ENCODE assay signal across 24 cellular contexts in the genomic region with DNA sequence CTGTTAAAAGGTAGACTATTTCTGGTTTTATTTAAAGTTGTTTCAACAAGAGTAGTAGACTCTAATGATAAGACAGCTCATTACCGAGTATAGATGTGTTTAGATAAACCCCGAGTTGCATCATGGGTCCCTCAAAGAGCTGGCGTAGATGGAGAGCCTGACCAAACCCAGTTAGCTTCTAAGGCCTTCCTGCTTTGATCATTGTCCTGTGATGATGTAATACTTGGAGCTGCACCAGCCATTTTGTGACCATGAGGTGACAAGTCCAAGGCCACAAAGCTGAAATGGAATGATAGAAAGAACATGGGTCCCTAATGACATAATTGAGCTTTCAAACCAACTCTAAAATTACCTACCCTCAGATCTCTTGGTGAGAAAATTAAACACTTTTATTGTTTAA.
DNase-seq lines count a peak whose midpoint lies in the region; ATAC-seq, FAIRE-seq and TF ChIP-seq lines count a peak whose summit lies in the region.
"Had no signal": no experiment of that assay in that cellular context is flagged by ENCODE, and none has a peak within 500 bp of the region (broad histone marks: within the 10 kb centered on the region; RNA-seq: fewer than 3 reads in every experiment).

No MANE protein-coding gene starts in this region.

- H2BK5ac ChIP-seq in IMR-90 (ENCODE audit: low read depth, low read length, poor library complexity, severe bottlenecking): no peak overlapping the region

- no peak overlapping the region for H3K56ac ChIP-seq in IMR-90 (ENCODE audit: extremely low read depth, insufficient read depth, low read length)

- no peak for TF ChIP-seq EP300 in K562 (IDR thresholded peaks at IDR 0.05; ENCODE audit: low read length)

- no peak overlapping the region for H2AK5ac ChIP-seq in IMR-90 (ENCODE audit: low read depth, low read length)

- no peak overlapping the region for H2BK15ac ChIP-seq in IMR-90 (ENCODE audit: low read depth, low read length)

- FAIRE-seq in K562 (lab: Jason Lieb, UNC): no peak
- FAIRE-seq: A549, GM12891 had no signal

- H2BK120ac ChIP-seq in IMR-90 (ENCODE audit: low read depth, low read length): no peak overlapping the region

- H3K4ac ChIP-seq in IMR-90 (ENCODE audit: low read depth, low read length): no peak overlapping the region

- H3K9me1 ChIP-seq in IMR-90 (ENCODE audit: insufficient read depth, low read length) (no peaks in the 10 kb centered on the region), K562 (ENCODE audit: control insufficient read depth, insufficient read depth, low read length) (no peaks in the 10 kb centered on the region)

- CTCF ChIA-PET in IMR-90 (lab: Yijun Ruan, JAX) (interaction anchor here (1.3 kb wide), 1 partner anchor 16 kb away, joined by 3 read pairs; no protein-coding TSS in a partner anchor), K562 (lab: Yijun Ruan, JAX; ENCODE audit: low intra/inter-chr PET ratio) (no interaction called here)

- dilution Hi-C loops in IMR-90 (cut with HindIII; ENCODE audit: low sequenced_read_pairs, unreplicated experiment): no loop called here

- POLR2A ChIA-PET in IMR-90 (lab: Charles Lee; ENCODE audit: unreplicated experiment) (no interaction called here), K562 (lab: Yijun Ruan, JAX) (no interaction called here)

- H2AFZ ChIP-seq in IMR-90 (replicated peaks; ENCODE audit: low read length, poor library complexity) (no peak overlapping the region), K562 (ENCODE audit: low read depth, low read length) (no peak overlapping the region)

- H3K4me3 ChIP-seq in IMR-90 (ENCODE audit: insufficient read depth, low read depth, low read length) (no peak overlapping the region), K562 (no peak overlapping the region), liver (ENCODE audit: low read depth in 1 of 3, low read length in 3 of 3) (no peak overlapping the region)
- H3K4me3 ChIP-seq: A549; BLaER1 treated with 17β-estradiol and CSF1 and Interleukin-3, amounts not matched to agents 10 nM and 100 nM had no signal

- H3K27me3 ChIP-seq in IMR-90 (ENCODE audit: control insufficient read depth, insufficient read depth, low read length) (no peaks in the 10 kb centered on the region), K562 (ENCODE audit: control insufficient read depth in 2 of 2, insufficient read depth in 2 of 2, low read length in 2 of 2) (no peaks in the 10 kb centered on the region), liver (ENCODE audit: control insufficient read depth in 4 of 4, insufficient read depth in 4 of 4, low read length in 3 of 4) (no peaks in the 10 kb centered on the region)
- H3K27me3 ChIP-seq: BLaER1 treated with 17β-estradiol and CSF1 and Interleukin-3, amounts not matched to agents 10 nM and 100 nM had no signal

- H4K20me1 ChIP-seq in IMR-90 (ENCODE audit: insufficient read depth, low read length) (no peaks in the 10 kb centered on the region), K562 (replicated peaks; ENCODE audit: control insufficient read depth, insufficient read depth, low read length) (no peaks in the 10 kb centered on the region)
- H4K20me1 ChIP-seq: BLaER1 treated with 17β-estradiol and CSF1 and Interleukin-3, amounts not matched to agents 10 nM and 100 nM had no signal

- in situ Hi-C loops in IMR-90 (cut with MboI; ENCODE audit: low sequenced_read_pairs): no loop called here
- in situ Hi-C loops in K562 (cut with MboI): no loop called here

- no peak overlapping the region for H2AK9ac ChIP-seq in IMR-90 (replicated peaks; ENCODE audit: low read depth, low read length, poor library complexity)

- H2BK20ac ChIP-seq in IMR-90 (ENCODE audit: low read depth, low read length): no peak overlapping the region

- H3K23ac ChIP-seq in IMR-90 (ENCODE audit: low read depth, low read length): no peak overlapping the region

- ATAC-seq in IMR-90 (ENCODE audit: low read depth) (no peak), K562 (no peak; the same call in 2 of the 3 replicates), left lobe of liver (peak; percentile 65), GM18867 (IDR thresholded peaks at IDR 0.05; ENCODE audit: unreplicated experiment) (no peak)
- no peak for ATAC-seq in stimulated activated naive CD8-positive, alpha-beta T cell treated with anti-CD3 and anti-CD28 coated beads, Interleukin-15, Interleukin-2, amounts not matched to agents 100 U/mL and 50 U/mL, for 24 hours
- ATAC-seq: A549 had no signal

- H3K9ac ChIP-seq in IMR-90 (ENCODE audit: low read depth, low read length) (no peak overlapping the region), K562 (ENCODE audit: insufficient read depth in 1 of 2, low read depth in 2 of 2, low read length in 2 of 2) (no peak overlapping the region), liver (ENCODE audit: low read depth in 1 of 2, low read length in 2 of 2) (no peak overlapping the region)
- H3K9ac ChIP-seq: BLaER1 treated with 17β-estradiol and CSF1 and Interleukin-3, amounts not matched to agents 10 nM and 100 nM had no signal

- 80% methylated on average over 1 of the region's 3 CpGs; no CpG with 5 or more reads in 1 of the 2 experiments for WGBS in IMR-90 (ENCODE audit: extremely low coverage in 2 of 2, insufficient read length in 1 of 2), 2 experiments
- WGBS in K562 (ENCODE audit: insufficient coverage, low coverage, missing lambda C conversion rate): 25% methylated on average over 3 of the region's 3 CpGs
- 39% methylated on average over 3 of the region's 3 CpGs for WGBS in liver

- no peak for TF ChIP-seq CTCF in IMR-90 (conservative IDR thresholded peaks at IDR 0.05; ENCODE audit: low read depth, low read length)
- no peak for TF ChIP-seq CTCF in K562 (IDR thresholded peaks at IDR 0.05 in 2 of 3, conservative IDR thresholded peaks at IDR 0.05 in 1 of 3; ENCODE audit: insufficient read depth in 2 of 3, low read depth in 1 of 3, low read length in 3 of 3)
- no peak for TF ChIP-seq CTCF in liver (IDR thresholded peaks at IDR 0.05; ENCODE audit: low read depth, low read length, missing input control)

- H3K18ac ChIP-seq in IMR-90 (ENCODE audit: low read depth, low read length): no peak overlapping the region

- TF ChIP-seq POLR2A in IMR-90 (IDR thresholded peaks at IDR 0.05; ENCODE audit: low read depth, low read length): no peak
- no peak for TF ChIP-seq POLR2A in K562 (conservative IDR thresholded peaks at IDR 0.05)

- no TSS peak for BruUV-seq in IMR-90 (replicated peaks; lab: Mats Ljungman, UMichigan)
- BruUV-seq in K562 (replicated peaks; lab: Mats Ljungman, UMichigan): no TSS peak

- H4K91ac ChIP-seq in IMR-90 (ENCODE audit: insufficient read depth, low read depth, low read length): no peak overlapping the region

- H4K5ac ChIP-seq in IMR-90 (ENCODE audit: low read depth, low read length): no peak overlapping the region

- H3K4me1 ChIP-seq in IMR-90 (ENCODE audit: control insufficient read depth, insufficient read depth, low read length): no peaks in the 10 kb centered on the region
- no peaks in the 10 kb centered on the region; a peak in 1 of 5 replicates for H3K4me1 ChIP-seq in K562 (replicated peaks in 1 of 2; ENCODE audit: control insufficient read depth in 2 of 2, insufficient read depth in 2 of 2, low read length in 2 of 2)
- H3K4me1 ChIP-seq in liver (ENCODE audit: control insufficient read depth in 4 of 4, insufficient read depth in 4 of 4, low read length in 3 of 4): peaks cover 0 to 6% (median 0%) of the 10 kb centered on the region in 4 donors
- H3K4me1 ChIP-seq: A549 had no signal

- intact Hi-C loops in IMR-90 (cut with micrococcal nuclease): no loop called here
- intact Hi-C loops in K562 (cut with micrococcal nuclease): no loop called here

- no peaks in the 10 kb centered on the region for H3K79me1 ChIP-seq in IMR-90 (ENCODE audit: low read depth in 1 of 2, low read length in 2 of 2)

- TF ChIP-seq RAD21 in IMR-90 (IDR thresholded peaks at IDR 0.05; ENCODE audit: low read length) (no peak), K562 (CRISPR knock-in tag; conservative IDR thresholded peaks at IDR 0.05 in 1 of 2, IDR thresholded peaks at IDR 0.05 in 1 of 2) (no peak), liver (IDR thresholded peaks at IDR 0.05) (no peak)

- H3K14ac ChIP-seq in IMR-90 (replicated peaks; ENCODE audit: low read depth, low read length): no peak overlapping the region

- no peaks in the 10 kb centered on the region for H3K79me2 ChIP-seq in K562 (ENCODE audit: control insufficient read depth, insufficient read depth, low read length)

- no peak overlapping the region for H3K27ac ChIP-seq in IMR-90 (ENCODE audit: insufficient read depth, low read length)
- no peak overlapping the region for H3K27ac ChIP-seq in K562 (ENCODE audit: extremely low read depth, low read depth, low read length)
- no peak overlapping the region for H3K27ac ChIP-seq in liver (ENCODE audit: low read depth in 1 of 2, low read length in 2 of 2)
- H3K27ac ChIP-seq: 22Rv1; A549; BLaER1 treated with 17β-estradiol and CSF1 and Interleukin-3, amounts not matched to agents 10 nM and 100 nM; C4-2B had no signal

- H3K9me3 ChIP-seq in IMR-90 (ENCODE audit: control insufficient read depth, insufficient read depth, low read length): no peaks in the 10 kb centered on the region
- no peaks in the 10 kb centered on the region for H3K9me3 ChIP-seq in K562 (replicated peaks; ENCODE audit: control insufficient read depth, insufficient read depth, low read depth, low read length)
- H3K9me3 ChIP-seq in liver (ENCODE audit: control insufficient read depth in 4 of 4, low read length in 3 of 4): peaks cover 0 to 3% (median 0%) of the 10 kb centered on the region in 4 donors
- H3K9me3 ChIP-seq: A549 had no signal

- DNase-seq in IMR-90 (no peak), K562 (ENCODE audit: extremely low read depth in 1 of 4, low spot score in 3 of 4) (no peak), left lobe of liver (ENCODE audit: low spot score) (peak; percentile 51), NCI-H2107 (lab: John Stamatoyannopoulos, UW) (no peak), GDM1 (lab: John Stamatoyannopoulos, UW) (no peak)
- no peak for DNase-seq in stimulated activated naive CD8-positive, alpha-beta T cell treated with anti-CD3 and anti-CD28 coated beads, Interleukin-15, Interleukin-2, amounts not matched to agents 100 U/mL and 50 U/mL, for 24 hours
- DNase-seq: AML-193; CD4-positive, alpha-beta memory T cell; CD8-positive, alpha-beta memory T cell; COR-L47; DMS 273 treated with DMSO at 0.1 percent for 48 hours; DMS153; DMS53; DMS79; DND-41; EL; GF-D8 had no signal

- no peak overlapping the region for H4K8ac ChIP-seq in IMR-90 (ENCODE audit: low read depth in 2 of 2, low read length in 2 of 2)

- H3K36me3 ChIP-seq in IMR-90 (ENCODE audit: control insufficient read depth, insufficient read depth, low read length) (no peaks in the 10 kb centered on the region), K562 (ENCODE audit: control insufficient read depth, insufficient read depth, low read length) (no peaks in the 10 kb centered on the region), liver (ENCODE audit: control insufficient read depth in 4 of 4, insufficient read depth in 3 of 4, low read depth in 1 of 4, low read length in 3 of 4) (no peaks in the 10 kb centered on the region)
- H3K36me3 ChIP-seq: BLaER1 treated with 17β-estradiol and CSF1 and Interleukin-3, amounts not matched to agents 10 nM and 100 nM had no signal

- no peak overlapping the region for H3K4me2 ChIP-seq in IMR-90 (ENCODE audit: low read depth, low read length)
- no peak overlapping the region for H3K4me2 ChIP-seq in K562 (ENCODE audit: insufficient read depth, low read length)
- H3K4me2 ChIP-seq: A549; BLaER1 treated with 17β-estradiol and CSF1 and Interleukin-3, amounts not matched to agents 10 nM and 100 nM had no signal
